1 cellular context compared by ENCODE assay signal in genomic region chr12:30843211-30843610, GRCh38.
TF ChIP-seq lines count a peak whose summit lies in the region.

No MANE protein-coding gene starts in this region.

TF ChIP-seq in GM23338, 12 proteins besides CTCF, POLR2A, EP300 and RAD21 (continued from another document):
- no peak for TF ChIP-seq ZNF462 (CRISPR knock-in tag; IDR thresholded peaks at IDR 0.05)
- no peak for TF ChIP-seq CREB1 (CRISPR knock-in tag; IDR thresholded peaks at IDR 0.05; ENCODE audit: low read depth)
- no peak for TF ChIP-seq NANOG (IDR thresholded peaks at IDR 0.05; ENCODE audit: borderline replicate concordance)
- TF ChIP-seq EZH2 (IDR thresholded peaks at IDR 0.05; ENCODE audit: low read depth, unreplicated experiment): no peak
- no peak for TF ChIP-seq ETS1 (IDR thresholded peaks at IDR 0.05)
- no peak for TF ChIP-seq ZNF331 (CRISPR knock-in tag; IDR thresholded peaks at IDR 0.05; ENCODE audit: low read depth)
- TF ChIP-seq EZH2phosphoT487 (IDR thresholded peaks at IDR 0.05; ENCODE audit: unreplicated experiment): no peak
- TF ChIP-seq ZNF114 (CRISPR knock-in tag; IDR thresholded peaks at IDR 0.05): no peak
- no peak for TF ChIP-seq JUNB (IDR thresholded peaks at IDR 0.05; ENCODE audit: unreplicated experiment)
